In genomic region chr1:54772951-54773350, GRCh38 we compare ENCODE assay signal across 41 cellular contexts. TPM values are rescaled to one million over a fixed set of nuclear protein-coding genes. Genes with fewer than 3 reads are reported as not detected.
"Had no signal": no experiment of that assay in that cellular context is flagged by ENCODE, and none has a peak within 500 bp of the region (broad histone marks: within the 10 kb centered on the region; RNA-seq: fewer than 3 reads in every experiment).

No MANE protein-coding gene starts in this region.

- H3K27ac Mint-ChIP-seq: activated naive CD4-positive, alpha-beta T cell treated with anti-CD3 and anti-CD28 coated beads for 36 hours; activated naive CD4-positive, alpha-beta T cell treated with anti-CD3 and anti-CD28 coated beads, Interleukin-2, amount 10 ng/mL, durations not matched to agents 7 days and 5 days; activated naive CD4-positive, alpha-beta T cell treated with anti-CD3 and anti-CD28 coated beads, Interleukin-2, amount 50 U/mL, for 24 hours; activated naive CD8-positive, alpha-beta T cell; activated naive CD8-positive, alpha-beta T cell treated with anti-CD3 and anti-CD28 coated beads for 36 hours; activated naive CD8-positive, alpha-beta T cell treated with anti-CD3 and anti-CD28 coated beads, Interleukin-2, amount 10 ng/mL, durations not matched to agents 7 days and 5 days; activated naive CD8-positive, alpha-beta T cell treated with anti-CD3 and anti-CD28 coated beads, Interleukin-2, amount 50 U/mL, for 24 hours; activated T-cell treated with anti-CD3 and anti-CD28 coated beads, Interleukin-2, amount 50 U/mL, for 24 hours; activated T-cell treated with anti-CD3 and anti-CD28 coated beads, Interleukin-2, amount 50 U/mL, for 72 hours; activated T-helper 1 cell treated with anti-CD3 and anti-CD28 coated beads, Interleukin-12 subunit alpha, Interleukin-12 subunit beta, Interleukin-2, Interleukin-4 antibody, amounts not matched to agents 30 ng/mL and 10 ng/mL and 1 ng/mL, durations not matched to agents 14 hours and 24 hours and 36 hours; activated T-helper 17 cell treated with anti-CD3 and anti-CD28 coated beads, Interleukin-2, amount 50 U/mL, for 72 hours; activated T-helper 2 cell treated with anti-CD3 and anti-CD28 coated beads, Interferon-gamma antibody, Interleukin-2, Interleukin-4, amounts not matched to agents 10 μg/mL and 5 μg/mL and 100 μg/mL, durations not matched to agents 14 hours and 24 hours and 36 hours; brain had no signal

- H3K9me3 Mint-ChIP-seq: activated naive CD4-positive, alpha-beta T cell treated with anti-CD3 and anti-CD28 coated beads for 36 hours; activated naive CD4-positive, alpha-beta T cell treated with anti-CD3 and anti-CD28 coated beads, Interleukin-2, amount 10 ng/mL, durations not matched to agents 7 days and 5 days; activated naive CD4-positive, alpha-beta T cell treated with anti-CD3 and anti-CD28 coated beads, Interleukin-2, amount 50 U/mL, for 24 hours; activated naive CD4-positive, alpha-beta T cell treated with anti-CD3 and anti-CD28 coated beads, Interleukin-2, amount 50 U/mL, for 72 hours; activated naive CD8-positive, alpha-beta T cell treated with anti-CD3 and anti-CD28 coated beads for 36 hours; activated naive CD8-positive, alpha-beta T cell treated with anti-CD3 and anti-CD28 coated beads, Interleukin-2, amount 10 ng/mL, durations not matched to agents 7 days and 5 days; activated naive CD8-positive, alpha-beta T cell treated with anti-CD3 and anti-CD28 coated beads, Interleukin-2, amount 50 U/mL, for 24 hours; activated T-cell treated with anti-CD3 and anti-CD28 coated beads, Interleukin-2, amount 50 U/mL, for 24 hours; activated T-cell treated with anti-CD3 and anti-CD28 coated beads, Interleukin-2, amount 50 U/mL, for 4 hours; activated T-cell treated with anti-CD3 and anti-CD28 coated beads, Interleukin-2, amount 50 U/mL, for 72 hours; activated T-helper 1 cell treated with anti-CD3 and anti-CD28 coated beads, Interleukin-12 subunit alpha, Interleukin-12 subunit beta, Interleukin-2, Interleukin-4 antibody, amounts not matched to agents 30 ng/mL and 10 ng/mL and 1 ng/mL, durations not matched to agents 14 hours and 24 hours and 36 hours; activated T-helper 17 cell treated with anti-CD3 and anti-CD28 coated beads, Interleukin-2, amount 50 U/mL, for 72 hours; activated T-helper 2 cell treated with anti-CD3 and anti-CD28 coated beads, Interferon-gamma antibody, Interleukin-2, Interleukin-4, amounts not matched to agents 10 μg/mL and 5 μg/mL and 100 μg/mL, durations not matched to agents 14 hours and 24 hours and 36 hours; central memory CD8-positive, alpha-beta T cell had no signal

- H3K4me1 Mint-ChIP-seq: activated naive CD4-positive, alpha-beta T cell treated with anti-CD3 and anti-CD28 coated beads, Interleukin-2, amount 10 ng/mL, durations not matched to agents 7 days and 5 days; activated naive CD4-positive, alpha-beta T cell treated with anti-CD3 and anti-CD28 coated beads, Interleukin-2, amount 50 U/mL, for 24 hours; activated naive CD8-positive, alpha-beta T cell treated with anti-CD3 and anti-CD28 coated beads for 36 hours; activated naive CD8-positive, alpha-beta T cell treated with anti-CD3 and anti-CD28 coated beads, Interleukin-2, amount 10 ng/mL, durations not matched to agents 7 days and 5 days; activated naive CD8-positive, alpha-beta T cell treated with anti-CD3 and anti-CD28 coated beads, Interleukin-2, amount 50 U/mL, for 24 hours; activated T-helper 17 cell treated with anti-CD3 and anti-CD28 coated beads, Interleukin-2, amount 50 U/mL, for 72 hours; central memory CD8-positive, alpha-beta T cell had no signal

- H3K27me3 Mint-ChIP-seq: activated naive CD4-positive, alpha-beta T cell treated with anti-CD3 and anti-CD28 coated beads, Interleukin-2, amount 50 U/mL, for 24 hours; activated naive CD8-positive, alpha-beta T cell; activated naive CD8-positive, alpha-beta T cell treated with anti-CD3 and anti-CD28 coated beads for 36 hours; activated naive CD8-positive, alpha-beta T cell treated with anti-CD3 and anti-CD28 coated beads, Interleukin-2, amount 50 U/mL, for 24 hours; activated T-cell treated with anti-CD3 and anti-CD28 coated beads, Interleukin-2, amount 50 U/mL, for 24 hours; activated T-helper 17 cell treated with anti-CD3 and anti-CD28 coated beads, Interleukin-2, amount 50 U/mL, for 72 hours; central memory CD8-positive, alpha-beta T cell had no signal

- FAIRE-seq: astrocyte, bronchial epithelial cell had no signal

- H3K36me3 Mint-ChIP-seq: activated naive CD4-positive, alpha-beta T cell treated with anti-CD3 and anti-CD28 coated beads, Interleukin-2, amount 10 ng/mL, durations not matched to agents 7 days and 5 days; activated naive CD4-positive, alpha-beta T cell treated with anti-CD3 and anti-CD28 coated beads, Interleukin-2, amount 50 U/mL, for 24 hours; activated naive CD4-positive, alpha-beta T cell treated with anti-CD3 and anti-CD28 coated beads, Interleukin-2, amount 50 U/mL, for 72 hours; activated naive CD8-positive, alpha-beta T cell treated with anti-CD3 and anti-CD28 coated beads for 36 hours; activated naive CD8-positive, alpha-beta T cell treated with anti-CD3 and anti-CD28 coated beads, Interleukin-2, amount 10 ng/mL, durations not matched to agents 7 days and 5 days; brain had no signal

- H3K27ac ChIP-seq: adrenal gland, ascending aorta, body of pancreas, brain microvascular endothelial cell, breast epithelium, cardiac muscle cell had no signal

- ATAC-seq: activated naive CD4-positive, alpha-beta T cell treated with anti-CD3 and anti-CD28 coated beads, Interleukin-2, amount 50 U/mL, for 72 hours; activated naive CD8-positive, alpha-beta T cell treated with anti-CD3 and anti-CD28 coated beads, Interleukin-2, amount 50 U/mL, for 24 hours; activated T-cell treated with anti-CD3 and anti-CD28 coated beads, Interleukin-2, amount 50 U/mL, for 4 hours; activated T-cell treated with anti-CD3 and anti-CD28 coated beads, Interleukin-2, amount 50 U/mL, for 72 hours; activated T-helper 17 cell treated with anti-CD3 and anti-CD28 coated beads, Interleukin-2, amount 50 U/mL, for 72 hours; body of pancreas had no signal

- H3K36me3 ChIP-seq: adrenal gland, ascending aorta, brain microvascular endothelial cell, breast epithelium, cardiac muscle cell had no signal

- H3K4me3 ChIP-seq: adrenal gland, ascending aorta, body of pancreas, breast epithelium, cardiac muscle cell had no signal

- DNase-seq: activated effector memory CD4-positive, alpha-beta T cell treated with anti-CD3 and anti-CD28 coated beads, Interleukin-2, amount 50 U/mL, for 16 hours; activated effector memory CD4-positive, alpha-beta T cell treated with Interleukin-2 at 50 U/mL for 16 hours; activated gamma-delta T cell; activated gamma-delta T cell treated with Interleukin-2 at 50 U/mL for 16 hours; activated naive CD4-positive, alpha-beta T cell; activated naive CD4-positive, alpha-beta T cell treated with anti-CD3 and anti-CD28 coated beads for 36 hours; activated naive CD4-positive, alpha-beta T cell treated with anti-CD3 and anti-CD28 coated beads, Interleukin-2, amount 10 ng/mL, durations not matched to agents 7 days and 5 days; activated naive CD4-positive, alpha-beta T cell treated with anti-CD3 and anti-CD28 coated beads, Interleukin-2, amount 50 U/mL, for 16 hours; activated naive CD4-positive, alpha-beta T cell treated with Interleukin-2 at 50 U/mL for 16 hours; activated naive CD8-positive, alpha-beta T cell treated with anti-CD3 and anti-CD28 coated beads for 36 hours; activated naive CD8-positive, alpha-beta T cell treated with anti-CD3 and anti-CD28 coated beads, Interleukin-2, amount 10 ng/mL, durations not matched to agents 7 days and 5 days; activated naive CD8-positive, alpha-beta T cell treated with anti-CD3 and anti-CD28 coated beads, Interleukin-2, amount 50 U/mL, for 24 hours; activated T-cell treated with anti-CD3 and anti-CD28 coated beads, Interleukin-2, amount 50 U/mL, for 1 hour; activated T-cell treated with anti-CD3 and anti-CD28 coated beads, Interleukin-2, amount 50 U/mL, for 24 hours; activated T-cell treated with anti-CD3 and anti-CD28 coated beads, Interleukin-2, amount 50 U/mL, for 4 hours; activated T-cell treated with anti-CD3 and anti-CD28 coated beads, Interleukin-2, amount 50 U/mL, for 48 hours; activated T-cell treated with anti-CD3 and anti-CD28 coated beads, Interleukin-2, amount 50 U/mL, for 72 hours; adrenal gland; amniotic stem cell; amygdala; anterior cingulate cortex; aorta; body of pancreas; brain microvascular endothelial cell; caudate nucleus; central memory CD4-positive, alpha-beta T cell; cerebellar nuclear complex had no signal

- H3K27me3 ChIP-seq: adrenal gland, ascending aorta, body of pancreas, brain microvascular endothelial cell, breast epithelium, cardiac muscle cell had no signal

- H3K4me3 Mint-ChIP-seq: activated naive CD4-positive, alpha-beta T cell treated with anti-CD3 and anti-CD28 coated beads for 36 hours; activated naive CD4-positive, alpha-beta T cell treated with anti-CD3 and anti-CD28 coated beads, Interleukin-2, amount 10 ng/mL, durations not matched to agents 7 days and 5 days; activated naive CD4-positive, alpha-beta T cell treated with anti-CD3 and anti-CD28 coated beads, Interleukin-2, amount 50 U/mL, for 24 hours; activated naive CD8-positive, alpha-beta T cell; activated naive CD8-positive, alpha-beta T cell treated with anti-CD3 and anti-CD28 coated beads for 36 hours; activated naive CD8-positive, alpha-beta T cell treated with anti-CD3 and anti-CD28 coated beads, Interleukin-2, amount 10 ng/mL, durations not matched to agents 7 days and 5 days; activated naive CD8-positive, alpha-beta T cell treated with anti-CD3 and anti-CD28 coated beads, Interleukin-2, amount 50 U/mL, for 24 hours; activated T-cell treated with anti-CD3 and anti-CD28 coated beads, Interleukin-2, amount 50 U/mL, for 24 hours; activated T-cell treated with anti-CD3 and anti-CD28 coated beads, Interleukin-2, amount 50 U/mL, for 4 hours; activated T-cell treated with anti-CD3 and anti-CD28 coated beads, Interleukin-2, amount 50 U/mL, for 72 hours; activated T-helper 1 cell treated with anti-CD3 and anti-CD28 coated beads, Interleukin-12 subunit alpha, Interleukin-12 subunit beta, Interleukin-2, Interleukin-4 antibody, amounts not matched to agents 30 ng/mL and 10 ng/mL and 1 ng/mL, durations not matched to agents 14 hours and 24 hours and 36 hours; activated T-helper 17 cell treated with anti-CD3 and anti-CD28 coated beads, Interleukin-2, amount 50 U/mL, for 72 hours; brain; central memory CD8-positive, alpha-beta T cell had no signal

- H3K9me3 ChIP-seq: adrenal gland, ascending aorta, body of pancreas, breast epithelium had no signal

- H3K4me1 ChIP-seq: adrenal gland, ascending aorta, breast epithelium had no signal

RNA-seq across cellular contexts. Expression of gene TTC22, which starts 28.2 kb away (rescaled TPM):
- total RNA-seq: ascending aorta, astrocyte, cardiac muscle cell, chondrocyte had no signal
- polyA plus RNA-seq: cardiac muscle cell had no signal
